In the genomic region with DNA sequence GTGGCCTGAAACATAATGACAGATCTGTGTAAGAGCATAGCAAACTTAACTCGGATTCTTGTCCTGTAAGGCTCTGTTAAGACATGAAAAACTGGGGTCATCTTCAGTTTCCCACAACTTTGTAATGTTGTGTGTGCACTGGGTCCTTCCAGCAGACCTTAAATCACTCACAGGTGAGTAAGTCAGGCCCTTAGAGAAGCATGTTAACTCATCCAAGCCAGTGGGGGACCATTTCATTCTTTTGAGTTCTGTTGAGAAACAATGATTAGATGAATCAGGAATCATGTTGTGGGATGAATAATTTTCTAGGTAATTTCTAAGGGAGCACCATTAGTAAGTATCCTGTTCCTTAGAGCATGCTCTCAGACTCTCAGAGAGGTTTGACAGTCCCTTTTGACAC, we compare ENCODE assay signal across 20 cellular contexts.
DNase-seq lines count a peak whose midpoint lies in the region; ATAC-seq and TF ChIP-seq lines count a peak whose summit lies in the region.
"Had no signal": no experiment of that assay in that cellular context is flagged by ENCODE, and none has a peak within 500 bp of the region (broad histone marks: within the 10 kb centered on the region; RNA-seq: fewer than 3 reads in every experiment).

No MANE protein-coding gene starts in this region.

- in situ Hi-C loops in GM23248 (cut with MboI) = loop anchor here (25.0 kb wide), 1 partner anchor 221 kb away; no protein-coding TSS in a partner anchor

- H3K4me2 ChIP-seq in GM23248 (ENCODE audit: unreplicated experiment) = no peak overlapping the region
- H3K4me2 ChIP-seq: A549; BLaER1 treated with 17β-estradiol and CSF1 and Interleukin-3, amounts not matched to agents 10 nM and 100 nM had no signal

- TF ChIP-seq CTCF in RWPE1 (conservative IDR thresholded peaks at IDR 0.05; ENCODE audit: low read depth) (no peak), progenitor cell of endocrine pancreas (IDR thresholded peaks at IDR 0.05; ENCODE audit: unreplicated experiment) (no peak)

- H3F3A ChIP-seq in GM23248 (ENCODE audit: insufficient read depth) = peaks cover 11% of the 10 kb centered on the region

- no peaks in the 10 kb centered on the region for H3K27me3 ChIP-seq in GM23248 (replicated peaks; ENCODE audit: insufficient read depth)
- H3K27me3 ChIP-seq: BLaER1 treated with 17β-estradiol and CSF1 and Interleukin-3, amounts not matched to agents 10 nM and 100 nM had no signal

- 46 to 73% methylated on average over 1 of the region's 1 CpG for WGBS in GM23248 (ENCODE audit: low coverage in 1 of 2, low lambda C conversion rate in 2 of 2, missing lambda C conversion rate in 2 of 2), 2 experiments

- H3K79me2 ChIP-seq in GM23248 (ENCODE audit: insufficient read depth) = no peaks in the 10 kb centered on the region

- H3K9me2 ChIP-seq in GM23248 (ENCODE audit: insufficient read depth) = no peaks in the 10 kb centered on the region

- H2AFZ ChIP-seq in GM23248 = no peak overlapping the region

- H3K27ac ChIP-seq in GM23248 (no peak overlapping the region), RWPE1 (no peak overlapping the region), epithelial cell of prostate (peak overlapping the region; percentile 52)
- H3K27ac ChIP-seq: A549; BLaER1 treated with 17β-estradiol and CSF1 and Interleukin-3, amounts not matched to agents 10 nM and 100 nM; HL-60 had no signal

- peak overlapping the region; percentile 52 for H3K27ac Mint-ChIP-seq in progenitor cell of endocrine pancreas
- H3K27ac Mint-ChIP-seq: CD8-positive, alpha-beta T cell had no signal

- peaks cover 12% of the 10 kb centered on the region for H3K4me1 ChIP-seq in GM23248 (ENCODE audit: insufficient read depth)
- H3K4me1 ChIP-seq: A549; BLaER1 treated with 17β-estradiol and CSF1 and Interleukin-3, amounts not matched to agents 10 nM and 100 nM had no signal

- H3K9me3 ChIP-seq in GM23248 (ENCODE audit: low read depth) = no peaks in the 10 kb centered on the region
- H3K9me3 ChIP-seq: A549 had no signal

- H3K4me1 Mint-ChIP-seq in progenitor cell of endocrine pancreas (ENCODE audit: low read depth) = no peaks in the 10 kb centered on the region

- no peaks in the 10 kb centered on the region for H4K20me1 ChIP-seq in GM23248 (ENCODE audit: insufficient read depth)
- H4K20me1 ChIP-seq: BLaER1 treated with 17β-estradiol and CSF1 and Interleukin-3, amounts not matched to agents 10 nM and 100 nM had no signal

- DNase-seq in GM23248 (peak; percentile 45), RWPE1 (ENCODE audit: low spot score) (peak; percentile 55), epithelial cell of prostate (ENCODE audit: low read depth, low spot score) (peak; percentile 76), progenitor cell of endocrine pancreas (ENCODE audit: low spot score, unreplicated experiment) (no peak), dermis blood vessel endothelial cell (no peak), AG08395 (ENCODE audit: low spot score) (no peak)
- DNase-seq: CD8-positive, alpha-beta T cell; DMS79 treated with DMSO at 0.1 percent for 48 hours; NCI-H1417; NCI-H187 treated with DMSO at 0.1 percent for 48 hours; NCI-H2227 treated with DMSO at 0.1 percent for 48 hours; NCI-H524; NCI-H82; OCI-M1; SIG-M5 had no signal

- CTCF ChIA-PET in RWPE1 (lab: Yijun Ruan, JAX) = no interaction called here

- H3K4me3 ChIP-seq in GM23248 = no peak overlapping the region
- H3K4me3 ChIP-seq: A549; BLaER1 treated with 17β-estradiol and CSF1 and Interleukin-3, amounts not matched to agents 10 nM and 100 nM had no signal

- no peaks in the 10 kb centered on the region for H3K36me3 Mint-ChIP-seq in progenitor cell of endocrine pancreas (ENCODE audit: insufficient read depth)
- H3K36me3 Mint-ChIP-seq: CD8-positive, alpha-beta T cell had no signal

- H3K27me3 Mint-ChIP-seq in progenitor cell of endocrine pancreas = no peaks in the 10 kb centered on the region

- H3K9me3 Mint-ChIP-seq in progenitor cell of endocrine pancreas (ENCODE audit: low read depth) = no peaks in the 10 kb centered on the region
- H3K9me3 Mint-ChIP-seq: CD8-positive, alpha-beta T cell had no signal

- no peak overlapping the region for H3K4me3 Mint-ChIP-seq in progenitor cell of endocrine pancreas (ENCODE audit: low read depth)
- H3K4me3 Mint-ChIP-seq: CD8-positive, alpha-beta T cell had no signal

- POLR2A ChIA-PET in RWPE1 (lab: Yijun Ruan, JAX; ENCODE audit: low non-redundant PET) = no interaction called here

- no peak for ATAC-seq in HG03159 (IDR thresholded peaks at IDR 0.05; ENCODE audit: unreplicated experiment)
- ATAC-seq: A549; CD8-positive, alpha-beta T cell; SK-N-SH treated with all-trans-retinoic acid at 6 μM for 48 hours had no signal

- H3K9ac ChIP-seq in GM23248 = no peak overlapping the region
- H3K9ac ChIP-seq: BLaER1 treated with 17β-estradiol and CSF1 and Interleukin-3, amounts not matched to agents 10 nM and 100 nM had no signal

- H3K36me3 ChIP-seq in GM23248 (ENCODE audit: low read depth) = no peaks in the 10 kb centered on the region
- H3K36me3 ChIP-seq: BLaER1 treated with 17β-estradiol and CSF1 and Interleukin-3, amounts not matched to agents 10 nM and 100 nM had no signal

Comparison
In these comparisons a context has a peak if more than half of its experiments do, and no peak if none do; other contexts are left out.
1. DNase-seq: peak in GM23248 (single experiment), RWPE1 (single experiment) and epithelial cell of prostate (single experiment); none in progenitor cell of endocrine pancreas (single experiment), dermis blood vessel endothelial cell (single experiment) and AG08395 (single experiment).